In the genomic region with DNA sequence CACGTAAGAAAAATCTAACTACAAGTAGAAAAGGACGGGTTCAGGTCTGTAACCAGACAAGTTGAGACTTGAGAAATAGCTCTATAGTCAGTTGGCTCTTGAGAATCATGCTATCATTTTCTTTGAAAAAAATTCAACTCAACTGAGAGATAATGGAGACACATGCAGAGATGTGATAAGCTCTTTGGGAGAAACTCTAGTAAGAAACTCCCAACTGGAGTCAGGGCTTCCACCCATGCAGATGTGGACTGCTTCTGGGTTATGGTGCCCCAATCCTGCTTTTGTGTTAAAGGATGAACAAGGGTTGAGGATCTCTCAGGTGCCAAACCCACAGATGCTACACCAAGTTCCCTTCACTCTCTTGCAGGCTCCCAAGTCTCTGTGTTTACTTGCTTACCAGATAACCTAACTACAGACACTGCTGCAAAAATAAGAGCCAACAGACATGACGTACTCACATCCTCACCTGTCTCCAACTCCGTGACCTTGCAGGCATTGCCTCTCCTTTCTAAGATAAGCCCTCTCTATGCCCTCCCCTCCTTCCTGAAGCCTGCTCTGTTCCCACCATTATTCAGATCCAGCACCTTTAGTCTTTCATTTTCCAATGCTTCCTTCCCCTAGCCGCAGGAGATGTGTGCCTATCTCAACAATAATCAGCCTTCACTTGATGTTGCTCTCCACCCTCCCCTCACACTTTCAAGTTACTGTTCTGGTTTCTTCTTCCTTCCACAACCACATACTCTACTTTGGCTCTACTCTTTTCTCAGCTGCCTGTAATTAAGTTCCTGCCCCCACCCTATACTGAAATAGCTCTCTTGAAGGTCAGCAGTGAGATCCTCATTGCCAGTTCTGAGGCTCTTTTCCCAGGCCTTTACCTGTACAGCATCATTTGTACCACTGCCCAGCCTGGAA, we compare ENCODE assay signal across 7 cellular contexts.
DNase-seq lines count a peak whose midpoint lies in the region; ATAC-seq and TF ChIP-seq lines count a peak whose summit lies in the region.

No MANE protein-coding gene starts in this region.

- H3K27ac Mint-ChIP-seq in T-cell (peak overlapping the region; percentile 95 to 97), natural killer cell (peak overlapping the region; percentile 88 to 97), WTC11 (no peak overlapping the region)

- intact Hi-C loops in natural killer cell (cut with micrococcal nuclease) = loop anchor here (1.0 to 10.0 kb wide), 4 partner anchors 20 to 491 kb away; a partner anchor contains a TSS

- ATAC-seq in GM19025 (IDR thresholded peaks at IDR 0.05; ENCODE audit: low read depth, unreplicated experiment) = peak; percentile 38
- ATAC-seq in HG02642 (IDR thresholded peaks at IDR 0.05; ENCODE audit: poor library complexity, unreplicated experiment) = peak; percentile 46
- ATAC-seq in T-cell (replicated peaks in 1 of 4) = peak; percentile 81 to 88 (median 87)
- ATAC-seq in natural killer cell = peak; percentile 50 to 73 (median 64)
- ATAC-seq in WTC11 = no peak

- H3K36me3 Mint-ChIP-seq in T-cell (peaks cover 5% of the 10 kb centered on the region), natural killer cell (no peaks in the 10 kb centered on the region), WTC11 (0 out of 2 replicates have a peak, but pooled peaks cover 4% of the 10 kb centered on the region)

- POLR2A ChIA-PET in T-cell (lab: Charles Lee) (interaction anchor here in 1 of 2 donors (0.6 to 2.1 kb wide), 4 partner anchors 23 to 162 kb away, joined by 3 to 10 read pairs (median 4); no protein-coding TSS in a partner anchor), WTC11 (lab: Charles Lee) (no interaction called here)

- H3K27ac ChIP-seq in caudate nucleus (ENCODE audit: low read depth, low read length) = no peak overlapping the region

- peak overlapping the region; percentile 52 to 74 (median 69) for H3K4me3 Mint-ChIP-seq in T-cell
- H3K4me3 Mint-ChIP-seq in natural killer cell = peak overlapping the region; percentile 75
- no peak overlapping the region for H3K4me3 Mint-ChIP-seq in WTC11

- peaks cover 75 to 86% (median 81%) of the 10 kb centered on the region in 3 donors for H3K4me1 Mint-ChIP-seq in T-cell
- H3K4me1 Mint-ChIP-seq in natural killer cell = peaks cover 83 to 85% of the 10 kb centered on the region in 2 donors
- H3K4me1 Mint-ChIP-seq in WTC11 = no peaks in the 10 kb centered on the region

- TF ChIP-seq CTCF in natural killer cell (IDR thresholded peaks at IDR 0.05) = no peak
- TF ChIP-seq CTCF in WTC11 (IDR thresholded peaks at IDR 0.05) = no peak

- CTCF ChIA-PET in T-cell (lab: Charles Lee) = no interaction called here
- CTCF ChIA-PET in WTC11 (lab: Charles Lee) = no interaction called here

- H3K9me3 Mint-ChIP-seq in T-cell (no peaks in the 10 kb centered on the region), natural killer cell (no peaks in the 10 kb centered on the region), WTC11 (no peaks in the 10 kb centered on the region)

- no peaks in the 10 kb centered on the region for H3K27me3 Mint-ChIP-seq in T-cell
- no peaks in the 10 kb centered on the region for H3K27me3 Mint-ChIP-seq in natural killer cell (ENCODE audit: low read depth in 2 of 2)
- H3K27me3 Mint-ChIP-seq in WTC11 (ENCODE audit: low read depth) = no peaks in the 10 kb centered on the region

- peak; percentile 25 to 74 (median 52) for DNase-seq in T-cell
- DNase-seq in natural killer cell = peak; percentile 33
- no peak for DNase-seq in WTC11 (ENCODE audit: low spot score)
- DNase-seq in mucosa of gallbladder (ENCODE audit: low spot score) = no peak
- no peak for DNase-seq in caudate nucleus (lab: John Stamatoyannopoulos, UW)

TF ChIP-seq in WTC11, 78 proteins besides CTCF, POLR2A, EP300 and RAD21:
- TF ChIP-seq, protein P1, sequence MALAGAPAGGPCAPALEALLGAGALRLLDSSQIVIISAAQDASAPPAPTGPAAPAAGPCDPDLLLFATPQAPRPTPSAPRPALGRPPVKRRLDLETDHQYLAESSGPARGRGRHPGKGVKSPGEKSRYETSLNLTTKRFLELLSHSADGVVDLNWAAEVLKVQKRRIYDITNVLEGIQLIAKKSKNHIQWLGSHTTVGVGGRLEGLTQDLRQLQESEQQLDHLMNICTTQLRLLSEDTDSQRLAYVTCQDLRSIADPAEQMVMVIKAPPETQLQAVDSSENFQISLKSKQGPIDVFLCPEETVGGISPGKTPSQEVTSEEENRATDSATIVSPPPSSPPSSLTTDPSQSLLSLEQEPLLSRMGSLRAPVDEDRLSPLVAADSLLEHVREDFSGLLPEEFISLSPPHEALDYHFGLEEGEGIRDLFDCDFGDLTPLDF (CRISPR knock-in tag; IDR thresholded peaks at IDR 0.05) = no peak
- TF ChIP-seq ZNF416 (CRISPR knock-in tag; IDR thresholded peaks at IDR 0.05) = no peak
- no peak for TF ChIP-seq ZNF219 (CRISPR knock-in tag; IDR thresholded peaks at IDR 0.05; ENCODE audit: borderline replicate concordance)
- no peak for TF ChIP-seq ZNF423 (CRISPR knock-in tag; IDR thresholded peaks at IDR 0.05)

Comparison
In these comparisons a context has a peak if more than half of its experiments do, and no peak if none do; other contexts are left out.
1. DNase-seq: peak in T-cell (34 of 34) and natural killer cell (single experiment); none in WTC11 (single experiment), mucosa of gallbladder (single experiment) and caudate nucleus (0 of 61).